ENCODE assay signal across 1 cellular context in the genomic region with DNA sequence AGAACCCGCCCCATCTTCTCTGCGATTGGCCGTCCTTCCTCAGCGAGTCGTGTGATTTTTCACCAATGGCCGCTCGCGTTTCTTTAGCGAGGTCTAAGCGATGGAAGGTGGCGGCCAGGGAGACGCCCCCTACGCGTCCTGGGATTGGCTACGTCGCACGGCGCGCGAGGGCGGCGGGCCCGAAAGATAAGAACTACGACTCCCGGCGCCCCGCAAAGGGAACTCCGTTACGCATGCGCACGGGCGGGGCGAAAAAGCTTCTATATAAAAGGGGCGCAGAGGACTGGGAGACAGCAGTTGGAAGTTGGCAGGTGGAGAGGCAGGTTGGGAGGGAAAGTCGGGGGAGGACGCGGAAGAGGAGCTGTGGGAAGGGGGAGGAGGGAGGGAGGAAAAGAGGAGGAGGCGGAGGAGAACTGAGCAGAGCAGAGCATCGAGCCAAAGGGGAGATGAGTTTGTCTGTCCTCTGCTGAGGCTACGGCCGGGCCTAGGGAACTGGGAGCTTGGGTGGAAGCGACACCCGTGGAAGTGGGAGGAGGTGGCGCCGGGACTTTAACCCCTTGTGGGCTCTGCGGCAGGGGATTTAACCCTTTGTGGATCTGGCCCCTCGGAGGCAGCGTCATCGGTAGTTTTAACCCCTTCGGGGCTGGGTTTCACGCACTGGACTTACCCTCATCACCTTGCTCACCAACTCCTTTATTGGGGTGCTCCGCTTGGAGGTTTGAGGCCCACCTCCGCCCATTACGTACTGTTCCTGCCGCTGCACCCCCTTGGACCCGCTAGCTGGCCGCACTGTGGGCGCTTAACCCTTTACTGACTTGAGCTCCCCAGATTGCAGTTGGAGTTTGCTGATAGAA.
TF ChIP-seq lines count a peak whose summit lies in the region.

A gene with protein sequence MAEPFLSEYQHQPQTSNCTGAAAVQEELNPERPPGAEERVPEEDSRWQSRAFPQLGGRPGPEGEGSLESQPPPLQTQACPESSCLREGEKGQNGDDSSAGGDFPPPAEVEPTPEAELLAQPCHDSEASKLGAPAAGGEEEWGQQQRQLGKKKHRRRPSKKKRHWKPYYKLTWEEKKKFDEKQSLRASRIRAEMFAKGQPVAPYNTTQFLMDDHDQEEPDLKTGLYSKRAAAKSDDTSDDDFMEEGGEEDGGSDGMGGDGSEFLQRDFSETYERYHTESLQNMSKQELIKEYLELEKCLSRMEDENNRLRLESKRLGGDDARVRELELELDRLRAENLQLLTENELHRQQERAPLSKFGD (plus strand): TSS at position 293 of the 854 bp plus-strand sequence. CDS start 716 bp downstream, outside the sequence.

TF ChIP-seq in liver, 16 proteins besides CTCF, POLR2A, EP300 and RAD21 (continued from another document):
- TF ChIP-seq, protein P1, sequence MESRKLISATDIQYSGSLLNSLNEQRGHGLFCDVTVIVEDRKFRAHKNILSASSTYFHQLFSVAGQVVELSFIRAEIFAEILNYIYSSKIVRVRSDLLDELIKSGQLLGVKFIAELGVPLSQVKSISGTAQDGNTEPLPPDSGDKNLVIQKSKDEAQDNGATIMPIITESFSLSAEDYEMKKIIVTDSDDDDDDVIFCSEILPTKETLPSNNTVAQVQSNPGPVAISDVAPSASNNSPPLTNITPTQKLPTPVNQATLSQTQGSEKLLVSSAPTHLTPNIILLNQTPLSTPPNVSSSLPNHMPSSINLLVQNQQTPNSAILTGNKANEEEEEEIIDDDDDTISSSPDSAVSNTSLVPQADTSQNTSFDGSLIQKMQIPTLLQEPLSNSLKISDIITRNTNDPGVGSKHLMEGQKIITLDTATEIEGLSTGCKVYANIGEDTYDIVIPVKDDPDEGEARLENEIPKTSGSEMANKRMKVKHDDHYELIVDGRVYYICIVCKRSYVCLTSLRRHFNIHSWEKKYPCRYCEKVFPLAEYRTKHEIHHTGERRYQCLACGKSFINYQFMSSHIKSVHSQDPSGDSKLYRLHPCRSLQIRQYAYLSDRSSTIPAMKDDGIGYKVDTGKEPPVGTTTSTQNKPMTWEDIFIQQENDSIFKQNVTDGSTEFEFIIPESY (IDR thresholded peaks at IDR 0.05), result peak; percentile 43
- TF ChIP-seq GABPA (IDR thresholded peaks at IDR 0.05 in 1 of 2, conservative IDR thresholded peaks at IDR 0.05 in 1 of 2) (no peak), HNF4G (IDR thresholded peaks at IDR 0.05) (no peak), TAF1 (conservative IDR thresholded peaks at IDR 0.05) (peak; percentile 100), NR2F2 (IDR thresholded peaks at IDR 0.05) (peak; percentile 47), HNF4A (conservative IDR thresholded peaks at IDR 0.05) (peak; percentile 24), SP1 (IDR thresholded peaks at IDR 0.05) (peak; percentile 90)
- TF ChIP-seq, protein P2, sequence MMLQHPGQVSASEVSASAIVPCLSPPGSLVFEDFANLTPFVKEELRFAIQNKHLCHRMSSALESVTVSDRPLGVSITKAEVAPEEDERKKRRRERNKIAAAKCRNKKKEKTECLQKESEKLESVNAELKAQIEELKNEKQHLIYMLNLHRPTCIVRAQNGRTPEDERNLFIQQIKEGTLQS (IDR thresholded peaks at IDR 0.05), result peak; percentile 65
TF ChIP-seq in liver: peak in this region for 14.
